In the genomic region with DNA sequence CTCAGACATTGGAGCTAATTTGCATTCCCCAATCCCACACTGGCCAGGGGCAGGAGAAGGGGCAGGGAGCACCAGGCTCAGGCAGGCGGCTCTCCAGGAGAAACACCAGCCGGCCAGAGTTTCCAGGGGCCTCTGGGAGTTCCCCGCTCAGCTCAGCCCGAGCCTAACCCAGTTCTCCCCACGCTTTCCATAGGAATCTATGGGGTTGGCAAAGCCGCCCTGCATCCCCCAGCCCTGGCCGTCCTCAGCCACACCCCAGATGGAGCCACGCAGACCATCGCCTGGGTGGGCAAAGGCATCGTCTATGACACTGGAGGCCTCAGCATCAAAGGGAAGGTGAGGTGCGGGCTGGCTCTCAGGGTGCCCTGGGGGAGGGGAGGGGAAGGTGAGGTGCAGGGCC, we compare ENCODE assay signal across 1 cellular context.
TF ChIP-seq lines count a peak whose summit lies in the region.

No MANE protein-coding gene starts in this region.

TF ChIP-seq in GM12891, 5 proteins besides CTCF, POLR2A, EP300 and RAD21:
- TF ChIP-seq PAX5 (IDR thresholded peaks at IDR 0.05; ENCODE audit: insufficient read depth, low read length, severe bottlenecking) (no peak), POU2F2 (IDR thresholded peaks at IDR 0.05; ENCODE audit: low read depth, low read length) (no peak), SPI1 (IDR thresholded peaks at IDR 0.05; ENCODE audit: low read depth, low read length) (no peak)
